In the genomic region with DNA sequence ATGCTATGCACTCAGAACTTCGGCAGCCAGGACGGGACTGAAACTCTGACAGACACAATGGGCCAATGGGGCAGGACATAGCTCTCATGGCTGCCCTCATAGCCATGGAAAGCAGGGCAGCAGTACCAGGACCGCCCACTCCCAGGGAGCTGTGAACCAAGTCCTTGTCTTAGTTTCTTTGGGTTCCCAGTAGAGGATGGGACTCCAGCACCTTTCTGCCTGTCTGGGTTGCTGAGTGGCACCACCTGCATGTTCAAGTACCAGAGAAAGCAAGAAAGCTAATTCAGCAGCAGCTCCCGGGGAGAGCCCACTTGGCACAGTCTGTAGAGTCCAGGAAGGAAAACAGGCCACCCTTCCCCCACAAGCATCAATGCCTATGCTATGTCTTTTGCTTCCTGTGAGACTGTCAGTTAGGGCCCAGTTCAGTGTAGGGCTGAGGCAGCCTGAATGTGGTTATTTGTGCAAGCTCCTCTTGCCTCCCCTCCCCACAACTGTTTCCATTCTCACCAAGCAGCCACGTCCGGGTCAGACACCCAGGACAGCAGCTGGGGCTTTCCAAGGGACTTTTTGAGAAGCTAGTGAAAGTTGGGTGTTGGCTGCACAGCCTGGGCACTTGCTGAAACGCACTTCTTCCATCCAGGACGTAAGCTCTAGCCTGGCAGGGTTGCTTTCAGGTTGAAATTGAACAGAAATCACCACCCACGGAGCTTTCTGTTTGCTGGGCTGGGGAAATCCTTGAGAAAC, we compare ENCODE assay signal across 1 cellular context.
TF ChIP-seq lines count a peak whose summit lies in the region.

No MANE protein-coding gene starts in this region.

TF ChIP-seq in K562, 482 proteins besides CTCF, POLR2A, EP300 and RAD21 (continued from another document):
- TF ChIP-seq ZNF655 (CRISPR knock-in tag; IDR thresholded peaks at IDR 0.05) (no peak), U2AF1 (optimal IDR thresholded peaks at IDR 0.05; ENCODE audit: low read depth, low read length) (no peak)
